ENCODE assay signal across 8 cellular contexts in genomic region chr6:52598123-52598823, GRCh38. TPM values are rescaled to one million over a fixed set of nuclear protein-coding genes. Genes with fewer than 3 reads are reported as not detected.
DNase-seq lines count a peak whose midpoint lies in the region; ATAC-seq, FAIRE-seq and TF ChIP-seq lines count a peak whose summit lies in the region.

No MANE protein-coding gene starts in this region.

- H3K4me1 ChIP-seq in GM23338 (ENCODE audit: insufficient read depth) (no peaks in the 10 kb centered on the region; the same call in 1 of the 2 replicates), K562 (replicated peaks in 1 of 2; ENCODE audit: control insufficient read depth in 2 of 2, insufficient read depth in 2 of 2, low read length in 2 of 2) (peaks cover 0 to 17% of the 10 kb centered on the region in 2 experiments; a peak in 3 of 5 replicates), skeletal muscle tissue (ENCODE audit: control insufficient read depth in 3 of 3, insufficient read depth in 3 of 3, low read length in 3 of 3) (peaks cover 11 to 22% (median 14%) of the 10 kb centered on the region in 3 donors)

- H3K27me3 Mint-ChIP-seq in GM23338 (ENCODE audit: insufficient read depth, low read depth, poor library complexity): peaks cover 8% of the 10 kb centered on the region

- CTCF ChIA-PET in K562 (lab: Yijun Ruan, JAX; ENCODE audit: low intra/inter-chr PET ratio): interaction anchor here (1.1 to 1.8 kb wide), 3 partner anchors 54 to 181 kb away, joined by 3 to 11 read pairs (median 9); no protein-coding TSS in a partner anchor

- H4K20me1 ChIP-seq in GM23338 (replicated peaks; ENCODE audit: insufficient read depth) (no peaks in the 10 kb centered on the region), K562 (replicated peaks; ENCODE audit: control insufficient read depth, insufficient read depth, low read length) (no peaks in the 10 kb centered on the region)

- peak; percentile 97 for DNase-seq in GM23338 (ENCODE audit: low spot score)
- DNase-seq in NCI-H69 (lab: John Stamatoyannopoulos, UW): peak; percentile 86
- peak; percentile 87 to 89 (median 89) for DNase-seq in K562 (ENCODE audit: extremely low read depth in 1 of 4, low spot score in 3 of 4)
- DNase-seq in iPS-NIHi7 (ENCODE audit: extremely low spot score): peak; percentile 92

- intact Hi-C loops in K562 (cut with micrococcal nuclease): loop anchor here (2.0 to 5.0 kb wide), 4 partner anchors 44 to 181 kb away; no protein-coding TSS in a partner anchor

- TF ChIP-seq POLR2A in K562 (conservative IDR thresholded peaks at IDR 0.05): peak; percentile 55; the same call in 1 of the 2 replicates

- no peak overlapping the region for H3K27ac ChIP-seq in C4-2B
- no peak overlapping the region for H3K27ac ChIP-seq in GM23338 (ENCODE audit: low read depth)
- H3K27ac ChIP-seq in K562 (ENCODE audit: extremely low read depth, low read depth, low read length): peak overlapping the region; percentile 29; the same call in 1 of the 3 replicates
- no peak overlapping the region for H3K27ac ChIP-seq in skeletal muscle tissue (ENCODE audit: low read depth, low read length)

- H3K36me3 Mint-ChIP-seq in GM23338 (ENCODE audit: low read depth): no peaks in the 10 kb centered on the region

- peak overlapping the region; percentile 85 for H3K27ac Mint-ChIP-seq in GM23338

- no peaks in the 10 kb centered on the region for H3K9me2 ChIP-seq in GM23338 (ENCODE audit: insufficient read depth)

- H2AFZ ChIP-seq in GM23338: peak overlapping the region; percentile 75
- peak overlapping the region; percentile 99 for H2AFZ ChIP-seq in K562 (ENCODE audit: low read depth, low read length)

- H3K9me3 ChIP-seq in K562 (replicated peaks; ENCODE audit: control insufficient read depth, insufficient read depth, low read depth, low read length): no peaks in the 10 kb centered on the region
- H3K9me3 ChIP-seq in skeletal muscle tissue (ENCODE audit: control insufficient read depth in 3 of 3, low read length in 3 of 3): no peaks in the 10 kb centered on the region

- peak overlapping the region; percentile 54 for H3K4me3 Mint-ChIP-seq in GM23338

- in situ Hi-C loops in K562 (cut with MboI): loop anchor here (5.0 kb wide), 1 partner anchor 181 kb away; no protein-coding TSS in a partner anchor

- peak; percentile 89 for ATAC-seq in GM23338
- ATAC-seq in K562: peak; percentile 96
- no peak for ATAC-seq in HG03045 (IDR thresholded peaks at IDR 0.05; ENCODE audit: unreplicated experiment)
- no peak for ATAC-seq in GM19035 (IDR thresholded peaks at IDR 0.05; ENCODE audit: unreplicated experiment)

- peak; percentile 69 for TF ChIP-seq CTCF in C4-2B (conservative IDR thresholded peaks at IDR 0.05)
- peak; percentile 85 to 91 for TF ChIP-seq CTCF in GM23338 (conservative IDR thresholded peaks at IDR 0.05; ENCODE audit: low read depth in 2 of 2)
- peak; percentile 93 to 98 (median 93) for TF ChIP-seq CTCF in K562 (IDR thresholded peaks at IDR 0.05 in 2 of 3, conservative IDR thresholded peaks at IDR 0.05 in 1 of 3; ENCODE audit: insufficient read depth in 2 of 3, low read depth in 1 of 3, low read length in 3 of 3)

- POLR2A ChIA-PET in K562 (lab: Yijun Ruan, JAX): interaction anchor here (0.8 to 2.4 kb wide), 4 partner anchors 16 to 22 kb away, joined by 3 to 5 read pairs (median 4); no protein-coding TSS in a partner anchor

- TF ChIP-seq RAD21 in K562 (CRISPR knock-in tag; conservative IDR thresholded peaks at IDR 0.05 in 1 of 2, IDR thresholded peaks at IDR 0.05 in 1 of 2): peak; percentile 68 to 79

- H3K79me2 ChIP-seq in GM23338 (replicated peaks; ENCODE audit: insufficient read depth) (no peaks in the 10 kb centered on the region), K562 (ENCODE audit: control insufficient read depth, insufficient read depth, low read length) (no peaks in the 10 kb centered on the region)

- FAIRE-seq in K562 (lab: Jason Lieb, UNC): peak; percentile 78

- WGBS in K562 (ENCODE audit: insufficient coverage, low coverage, missing lambda C conversion rate): 19% methylated on average over 12 of the region's 12 CpGs

- no peak overlapping the region for H3K4me3 ChIP-seq in GM23338
- H3K4me3 ChIP-seq in K562: peak overlapping the region; percentile 3; the same call in 1 of the 2 replicates
- peak overlapping the region; percentile 30 to 63 (median 52) for H3K4me3 ChIP-seq in skeletal muscle tissue (ENCODE audit: low read length in 3 of 3)

- H3K9ac ChIP-seq in K562 (ENCODE audit: insufficient read depth in 1 of 2, low read depth in 2 of 2, low read length in 2 of 2) (peak overlapping the region; percentile 55 to 66; a peak in 3 of 4 replicates), skeletal muscle tissue (ENCODE audit: low read depth in 1 of 3, low read length in 3 of 3) (peak overlapping the region; percentile 34 to 79 (median 36))

- H3F3A ChIP-seq in GM23338 (replicated peaks; ENCODE audit: low read depth): no peaks in the 10 kb centered on the region

- H3K27me3 ChIP-seq in GM23338 (ENCODE audit: insufficient read depth) (no peaks in the 10 kb centered on the region), K562 (ENCODE audit: control insufficient read depth in 2 of 2, insufficient read depth in 2 of 2, low read length in 2 of 2) (no peaks in the 10 kb centered on the region), skeletal muscle tissue (ENCODE audit: control insufficient read depth in 3 of 3, insufficient read depth in 3 of 3, low read length in 3 of 3) (no peaks in the 10 kb centered on the region)

- H3K4me1 Mint-ChIP-seq in GM23338: peaks cover 22% of the 10 kb centered on the region

- H3K4me2 ChIP-seq in GM23338: peak overlapping the region; percentile 30; the same call in 1 of the 2 replicates
- H3K4me2 ChIP-seq in K562 (ENCODE audit: insufficient read depth, low read length): peak overlapping the region; percentile 77

- BruUV-seq in K562 (replicated peaks; lab: Mats Ljungman, UMichigan): no TSS peak

- no peaks in the 10 kb centered on the region for H3K9me1 ChIP-seq in K562 (ENCODE audit: control insufficient read depth, insufficient read depth, low read length)

- peak; percentile 35; the same call in 1 of the 2 replicates for TF ChIP-seq EP300 in K562 (IDR thresholded peaks at IDR 0.05; ENCODE audit: low read length)

- H3K36me3 ChIP-seq in GM23338 (ENCODE audit: insufficient read depth) (no peaks in the 10 kb centered on the region), K562 (ENCODE audit: control insufficient read depth, insufficient read depth, low read length) (no peaks in the 10 kb centered on the region), skeletal muscle tissue (ENCODE audit: control insufficient read depth in 3 of 3, insufficient read depth in 3 of 3, low read length in 3 of 3) (no peaks in the 10 kb centered on the region)

- H3K9me3 Mint-ChIP-seq in GM23338: no peaks in the 10 kb centered on the region

TF ChIP-seq in K562, 482 proteins besides CTCF, POLR2A, EP300 and RAD21 (continues in another document):
- no peak; the same call in 1 of the 2 replicates for TF ChIP-seq MAFK (IDR thresholded peaks at IDR 0.05; ENCODE audit: low read length)
- no peak for TF ChIP-seq ZNF699 (CRISPR knock-in tag; IDR thresholded peaks at IDR 0.05; ENCODE audit: insufficient replicate concordance)
- TF ChIP-seq, protein P1, sequence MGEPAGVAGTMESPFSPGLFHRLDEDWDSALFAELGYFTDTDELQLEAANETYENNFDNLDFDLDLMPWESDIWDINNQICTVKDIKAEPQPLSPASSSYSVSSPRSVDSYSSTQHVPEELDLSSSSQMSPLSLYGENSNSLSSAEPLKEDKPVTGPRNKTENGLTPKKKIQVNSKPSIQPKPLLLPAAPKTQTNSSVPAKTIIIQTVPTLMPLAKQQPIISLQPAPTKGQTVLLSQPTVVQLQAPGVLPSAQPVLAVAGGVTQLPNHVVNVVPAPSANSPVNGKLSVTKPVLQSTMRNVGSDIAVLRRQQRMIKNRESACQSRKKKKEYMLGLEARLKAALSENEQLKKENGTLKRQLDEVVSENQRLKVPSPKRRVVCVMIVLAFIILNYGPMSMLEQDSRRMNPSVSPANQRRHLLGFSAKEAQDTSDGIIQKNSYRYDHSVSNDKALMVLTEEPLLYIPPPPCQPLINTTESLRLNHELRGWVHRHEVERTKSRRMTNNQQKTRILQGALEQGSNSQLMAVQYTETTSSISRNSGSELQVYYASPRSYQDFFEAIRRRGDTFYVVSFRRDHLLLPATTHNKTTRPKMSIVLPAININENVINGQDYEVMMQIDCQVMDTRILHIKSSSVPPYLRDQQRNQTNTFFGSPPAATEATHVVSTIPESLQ (CRISPR knock-in tag; IDR thresholded peaks at IDR 0.05): no peak
- TF ChIP-seq RBM14 (IDR thresholded peaks at IDR 0.05; ENCODE audit: borderline replicate concordance, insufficient read depth, low read depth, low read length): no peak

RNA-seq across cellular contexts. Expression of gene TRAM2, which starts 21.4 kb away (rescaled TPM):
- 12.4 and 14.0 TPM in 2 replicates for total RNA-seq in GM23338 (2014; rRNA removed; shearing (Covaris generic))
- polyA plus RNA-seq in GM23338 (2016; fragmentation: Nextera tagmentation; extraction: Ambion mirVana): 3.9 and 4.0 TPM in 2 replicates
- total RNA-seq in K562 (2011; cell fraction: chromatin; rRNA removed; ENCODE audit: low replicate concordance): 13.0 and 21.5 TPM in 2 replicates
- total RNA-seq in K562 (2011; cell fraction: nucleolus; rRNA removed): 14.6 and 17.2 TPM in 2 replicates
- 18.0 and 28.9 TPM in 2 replicates for total RNA-seq in K562 (2011; cell fraction: nucleoplasm; rRNA removed)
- total RNA-seq in K562 (2014; rRNA removed): 7.4 and 8.5 TPM in 2 replicates
- 8.4 and 8.9 TPM in 2 replicates for total RNA-seq in K562 (2014; rRNA removed; fragmentation: Illumina TruSeq; extraction: Trizol)
- total RNA-seq in K562 (2015; rRNA removed; fragmentation: Illumina TruSeq; extraction: Trizol): 10.7 and 11.0 TPM in 2 replicates
- total RNA-seq in K562 (2021): 10.8 and 13.3 TPM in 2 replicates
- polyA plus RNA-seq in K562 (2011; rRNA removed): 6.1 and 10.1 TPM in 2 replicates
- 6.4 and 8.7 TPM in 2 replicates for polyA plus RNA-seq in K562 (2011; cell fraction: cytosol; rRNA removed)
- 11.1 and 17.8 TPM in 2 replicates for polyA plus RNA-seq in K562 (2011; cell fraction: nucleus; rRNA removed)
- 8.4 and 10.0 TPM in 2 replicates for polyA plus RNA-seq in K562 (2012)
- polyA plus RNA-seq in K562 (2014; fragmentation: Illumina TruSeq; extraction: Trizol): 11.6 and 12.8 TPM in 2 replicates
- polyA plus RNA-seq in K562 (2014; fragmentation: Nextera tagmentation; extraction: Ambion mirVana): 1 to 10 TPM; 2.6 to 2.8 TPM
- 8.9 and 10.3 TPM in 2 replicates for polyA plus RNA-seq in K562 (2014; rRNA removed)
- 5.8 and 10.5 TPM in 2 replicates for polyA minus RNA-seq in K562 (2011; rRNA and poly(A)+ RNA removed)
- 4.6 and 7.9 TPM in 2 replicates for polyA minus RNA-seq in K562 (2011; cell fraction: cytosol; rRNA and poly(A)+ RNA removed)
- polyA minus RNA-seq in K562 (2011; cell fraction: nucleus; rRNA and poly(A)+ RNA removed): 5.3 TPM in 2 replicates
- total RNA-seq in skeletal muscle tissue: 13.6 TPM

Comparison
In these comparisons a context has a peak if more than half of its experiments do, and no peak if none do; other contexts are left out.
1. ATAC-seq: peak in GM23338 (single experiment) and K562 (single experiment); none in HG03045 (single experiment) and GM19035 (single experiment).
2. Peak in every context shown above with its lines, with median percentiles within 50 percentile points of each other: CTCF ChIP-seq and DNase-seq.